Comparison of ENCODE assay signal across 21 cellular contexts in genomic region chr16:4077083-4077714, GRCh38. TPM values are rescaled to one million over a fixed set of nuclear protein-coding genes. Genes with fewer than 3 reads are reported as not detected.
DNase-seq lines count a peak whose midpoint lies in the region; ATAC-seq and TF ChIP-seq lines count a peak whose summit lies in the region.
"Had no signal": no experiment of that assay in that cellular context is flagged by ENCODE, and none has a peak within 500 bp of the region (broad histone marks: within the 10 kb centered on the region; RNA-seq: fewer than 3 reads in every experiment).

No MANE protein-coding gene starts in this region.

- no peaks in the 10 kb centered on the region for H3K9me3 Mint-ChIP-seq in CD4-positive, alpha-beta memory T cell
- no peaks in the 10 kb centered on the region for H3K9me3 Mint-ChIP-seq in activated T-helper 1 cell treated with anti-CD3 and anti-CD28 coated beads, Interleukin-12 subunit alpha, Interleukin-12 subunit beta, Interleukin-2, Interleukin-4 antibody, amounts not matched to agents 30 ng/mL and 10 ng/mL and 1 ng/mL, durations not matched to agents 14 hours and 24 hours and 36 hours
- H3K9me3 Mint-ChIP-seq in naive thymus-derived CD4-positive, alpha-beta T cell = no peaks in the 10 kb centered on the region

- H3K4me1 ChIP-seq in CD4-positive, alpha-beta memory T cell (ENCODE audit: insufficient read depth, low read length) = peaks cover 16% of the 10 kb centered on the region
- peaks cover 0 to 18% of the 10 kb centered on the region in 2 donors for H3K4me1 ChIP-seq in naive thymus-derived CD4-positive, alpha-beta T cell (ENCODE audit: control insufficient read depth in 2 of 2, insufficient read depth in 2 of 2, low read length in 2 of 2)
- H3K4me1 ChIP-seq in suprapubic skin = peaks cover 5% of the 10 kb centered on the region
- peaks cover 0 to 13% (median 5%) of the 10 kb centered on the region in 4 donors for H3K4me1 ChIP-seq in stomach
- H3K4me1 ChIP-seq: pancreas had no signal

- CTCF ChIA-PET in CD4-positive, alpha-beta memory T cell (lab: Charles Lee; ENCODE audit: partially characterized antibody) = interaction anchor here (1.2 to 1.3 kb wide), 2 partner anchors 9 to 11 kb away, joined by 3 read pairs; no protein-coding TSS in a partner anchor
- CTCF ChIA-PET in naive thymus-derived CD4-positive, alpha-beta T cell (lab: Charles Lee) = no interaction called here

- ATAC-seq in naive thymus-derived CD4-positive, alpha-beta T cell = peak; percentile 54
- ATAC-seq: pancreas had no signal

- no peaks in the 10 kb centered on the region for H3K27me3 ChIP-seq in CD4-positive, alpha-beta memory T cell (ENCODE audit: insufficient read depth, low read length)
- H3K27me3 ChIP-seq in naive thymus-derived CD4-positive, alpha-beta T cell (ENCODE audit: control insufficient read depth in 2 of 2, insufficient read depth in 2 of 2, low read length in 2 of 2) = no peaks in the 10 kb centered on the region
- no peaks in the 10 kb centered on the region for H3K27me3 ChIP-seq in suprapubic skin
- H3K27me3 ChIP-seq in stomach = no peaks in the 10 kb centered on the region
- H3K27me3 ChIP-seq: pancreas had no signal

- WGBS in suprapubic skin = 75% methylated on average over 8 of the region's 8 CpGs
- 78 to 85% (median 82%) methylated on average over 8 of the region's 8 CpGs for WGBS in stomach, 5 donors

- no peak for TF ChIP-seq EP300 in suprapubic skin (IDR thresholded peaks at IDR 0.05)
- no peak for TF ChIP-seq EP300 in stomach (IDR thresholded peaks at IDR 0.05)

- H3K4me3 Mint-ChIP-seq in CD4-positive, alpha-beta memory T cell = no peak overlapping the region
- H3K4me3 Mint-ChIP-seq in activated T-helper 1 cell treated with anti-CD3 and anti-CD28 coated beads, Interleukin-12 subunit alpha, Interleukin-12 subunit beta, Interleukin-2, Interleukin-4 antibody, amounts not matched to agents 30 ng/mL and 10 ng/mL and 1 ng/mL, durations not matched to agents 14 hours and 24 hours and 36 hours = peak overlapping the region; percentile 53
- peak overlapping the region in 6 of 10 donors; percentile 6 to 67 (median 56) for H3K4me3 Mint-ChIP-seq in naive thymus-derived CD4-positive, alpha-beta T cell
- H3K4me3 Mint-ChIP-seq: activated B cell treated with CpG ODN at 0.5 μM for 24 hours, mesothelial cell of epicardium, nephron had no signal

- TF ChIP-seq CTCF in GM20000 (IDR thresholded peaks at IDR 0.05; ENCODE audit: extremely low read depth, missing control alignments) (no peak), suprapubic skin (IDR thresholded peaks at IDR 0.05) (no peak), stomach (IDR thresholded peaks at IDR 0.05) (no peak)

- no peaks in the 10 kb centered on the region for H3K27me3 Mint-ChIP-seq in CD4-positive, alpha-beta memory T cell
- no peaks in the 10 kb centered on the region for H3K27me3 Mint-ChIP-seq in activated T-helper 1 cell treated with anti-CD3 and anti-CD28 coated beads, Interleukin-12 subunit alpha, Interleukin-12 subunit beta, Interleukin-2, Interleukin-4 antibody, amounts not matched to agents 30 ng/mL and 10 ng/mL and 1 ng/mL, durations not matched to agents 14 hours and 24 hours and 36 hours (ENCODE audit: insufficient read depth)
- H3K27me3 Mint-ChIP-seq in naive thymus-derived CD4-positive, alpha-beta T cell = no peaks in the 10 kb centered on the region

- peaks cover 0 to 7% of the 10 kb centered on the region in 2 donors for H3K36me3 Mint-ChIP-seq in CD4-positive, alpha-beta memory T cell
- H3K36me3 Mint-ChIP-seq in activated T-helper 1 cell treated with anti-CD3 and anti-CD28 coated beads, Interleukin-12 subunit alpha, Interleukin-12 subunit beta, Interleukin-2, Interleukin-4 antibody, amounts not matched to agents 30 ng/mL and 10 ng/mL and 1 ng/mL, durations not matched to agents 14 hours and 24 hours and 36 hours (ENCODE audit: low read depth) = no peaks in the 10 kb centered on the region
- peaks cover 0 to 15% (median 0%) of the 10 kb centered on the region in 5 donors for H3K36me3 Mint-ChIP-seq in naive thymus-derived CD4-positive, alpha-beta T cell

- H3K27ac ChIP-seq in CD4-positive, alpha-beta memory T cell (ENCODE audit: low read depth, low read length) = no peak overlapping the region
- H3K27ac ChIP-seq in naive thymus-derived CD4-positive, alpha-beta T cell (ENCODE audit: low read depth, low read length) = no peak overlapping the region
- H3K27ac ChIP-seq in suprapubic skin = no peak overlapping the region
- H3K27ac ChIP-seq in stomach = no peak overlapping the region
- H3K27ac ChIP-seq: pancreas, RWPE1 had no signal

- peak; percentile 15 for DNase-seq in activated CD4-positive, alpha-beta T cell treated with anti-CD3 and anti-CD28 coated beads for 48 hours
- no peak for DNase-seq in activated CD4-positive, alpha-beta T cell treated with anti-CD3 and anti-CD28 coated beads, Interleukin-2, amount 50 U/mL, for 48 hours
- no peak for DNase-seq in CD4-positive, alpha-beta memory T cell
- DNase-seq in activated T-helper 1 cell treated with anti-CD3 and anti-CD28 coated beads, Interleukin-12 subunit alpha, Interleukin-12 subunit beta, Interleukin-2, Interleukin-4 antibody, amounts not matched to agents 30 ng/mL and 10 ng/mL and 1 ng/mL, durations not matched to agents 14 hours and 24 hours and 36 hours (ENCODE audit: low spot score) = no peak
- peak in 6 of 9 donors; percentile 2 to 41 (median 22) for DNase-seq in naive thymus-derived CD4-positive, alpha-beta T cell
- DNase-seq in GM20000 (ENCODE audit: low spot score) (no peak), suprapubic skin (ENCODE audit: low spot score in 2 of 2) (no peak), stomach (no peak)
- DNase-seq: activated B cell treated with CpG ODN at 0.5 μM for 24 hours, activated gamma-delta T cell treated with Interleukin-2 at 50 U/mL for 16 hours, EL, H7, Kasumi-1, NCI-H1048, NCI-H2081 treated with DMSO at 0.1 percent for 48 hours, NCI-H510A, pancreas, SK-N-SH had no signal

- no peaks in the 10 kb centered on the region for H3K9me3 ChIP-seq in CD4-positive, alpha-beta memory T cell (ENCODE audit: control insufficient read depth in 1 of 2, low read length in 2 of 2)
- no peaks in the 10 kb centered on the region for H3K9me3 ChIP-seq in naive thymus-derived CD4-positive, alpha-beta T cell (ENCODE audit: control insufficient read depth in 2 of 3, low read length in 3 of 3)
- H3K9me3 ChIP-seq in suprapubic skin (no peaks in the 10 kb centered on the region), stomach (no peaks in the 10 kb centered on the region)
- H3K9me3 ChIP-seq: pancreas, SK-N-SH had no signal

- POLR2A ChIA-PET in CD4-positive, alpha-beta memory T cell (lab: Charles Lee; ENCODE audit: partially characterized antibody) = no interaction called here
- POLR2A ChIA-PET in naive thymus-derived CD4-positive, alpha-beta T cell (lab: Charles Lee) = no interaction called here

- H3K27ac Mint-ChIP-seq in CD4-positive, alpha-beta memory T cell = peak overlapping the region in 4 of 7 donors; percentile 12 to 58 (median 52)
- peak overlapping the region; percentile 1 for H3K27ac Mint-ChIP-seq in activated T-helper 1 cell treated with anti-CD3 and anti-CD28 coated beads, Interleukin-12 subunit alpha, Interleukin-12 subunit beta, Interleukin-2, Interleukin-4 antibody, amounts not matched to agents 30 ng/mL and 10 ng/mL and 1 ng/mL, durations not matched to agents 14 hours and 24 hours and 36 hours
- H3K27ac Mint-ChIP-seq in naive thymus-derived CD4-positive, alpha-beta T cell = peak overlapping the region in 8 of 9 donors; percentile 5 to 86 (median 48)
- H3K27ac Mint-ChIP-seq: activated B cell treated with CpG ODN at 0.5 μM for 24 hours, mesothelial cell of epicardium, nephron had no signal

- no peak for TF ChIP-seq POLR2A in suprapubic skin (IDR thresholded peaks at IDR 0.05)
- TF ChIP-seq POLR2A in stomach (IDR thresholded peaks at IDR 0.05) = no peak

- no peaks in the 10 kb centered on the region for H3K36me3 ChIP-seq in CD4-positive, alpha-beta memory T cell (ENCODE audit: insufficient read depth, low read length)
- no peaks in the 10 kb centered on the region for H3K36me3 ChIP-seq in naive thymus-derived CD4-positive, alpha-beta T cell (ENCODE audit: control insufficient read depth in 2 of 3, insufficient read depth in 3 of 3, low read length in 3 of 3)
- no peaks in the 10 kb centered on the region for H3K36me3 ChIP-seq in suprapubic skin
- peaks cover 0 to 4% (median 0%) of the 10 kb centered on the region in 4 donors for H3K36me3 ChIP-seq in stomach
- H3K36me3 ChIP-seq: pancreas had no signal

- H3K4me1 Mint-ChIP-seq in CD4-positive, alpha-beta memory T cell = peaks cover 9 to 22% (median 18%) of the 10 kb centered on the region in 4 donors
- H3K4me1 Mint-ChIP-seq in activated T-helper 1 cell treated with anti-CD3 and anti-CD28 coated beads, Interleukin-12 subunit alpha, Interleukin-12 subunit beta, Interleukin-2, Interleukin-4 antibody, amounts not matched to agents 30 ng/mL and 10 ng/mL and 1 ng/mL, durations not matched to agents 14 hours and 24 hours and 36 hours (ENCODE audit: low read depth) = peaks cover 43% of the 10 kb centered on the region
- H3K4me1 Mint-ChIP-seq in naive thymus-derived CD4-positive, alpha-beta T cell = peaks cover 8 to 44% (median 33%) of the 10 kb centered on the region in 7 donors
- H3K4me1 Mint-ChIP-seq: activated B cell treated with CpG ODN at 0.5 μM for 24 hours had no signal

- intact Hi-C loops in CD4-positive, alpha-beta memory T cell (cut with micrococcal nuclease) = no loop called here
- intact Hi-C loops in activated T-helper 1 cell treated with anti-CD3 and anti-CD28 coated beads, Interleukin-12 subunit alpha, Interleukin-12 subunit beta, Interleukin-2, Interleukin-4 antibody, amounts not matched to agents 30 ng/mL and 10 ng/mL and 1 ng/mL, durations not matched to agents 14 hours and 24 hours and 36 hours (cut with micrococcal nuclease) = no loop called here
- intact Hi-C loops in naive thymus-derived CD4-positive, alpha-beta T cell (cut with micrococcal nuclease) = no loop called here
- intact Hi-C loops in stomach (cut with DNase I; ENCODE audit: low total_unique reads) = no loop called here

- no peak overlapping the region for H3K4me3 ChIP-seq in CD4-positive, alpha-beta memory T cell (ENCODE audit: low read length in 2 of 2)
- H3K4me3 ChIP-seq in naive thymus-derived CD4-positive, alpha-beta T cell (ENCODE audit: low read length) = no peak overlapping the region
- H3K4me3 ChIP-seq in suprapubic skin (no peak overlapping the region), stomach (no peak overlapping the region)
- H3K4me3 ChIP-seq: pancreas had no signal

RNA-seq across cellular contexts. Expression of gene ADCY9, which starts 39.0 kb away (rescaled TPM):
- 1 to 10 TPM; 7.8 to 8.1 TPM for total RNA-seq in CD4-positive, alpha-beta memory T cell
- 1 to 10 TPM in 1 of 2 donors, under 1 TPM in 1; 0.26 to 1.3 TPM for polyA plus RNA-seq in CD4-positive, alpha-beta memory T cell
- total RNA-seq in activated T-helper 1 cell treated with anti-CD3 and anti-CD28 coated beads, Interleukin-12 subunit alpha, Interleukin-12 subunit beta, Interleukin-2, Interleukin-4 antibody, amounts not matched to agents 30 ng/mL and 10 ng/mL and 1 ng/mL, durations not matched to agents 14 hours and 24 hours and 36 hours = 9.4 and 9.7 TPM in 2 replicates
- total RNA-seq in naive thymus-derived CD4-positive, alpha-beta T cell = 10 to 100 TPM in 2 of 5 experiments, 1 to 10 TPM in 3; 3.9 to 14.3 (median 5.6) TPM
- under 1 TPM; 0.46 to 0.47 TPM for polyA plus RNA-seq in naive thymus-derived CD4-positive, alpha-beta T cell
- total RNA-seq in suprapubic skin = 10 to 100 TPM; 21.5 to 27.2 (median 26.4) TPM
- total RNA-seq in stomach = 10 to 100 TPM; 12.1 to 55.0 (median 15.8) TPM
- polyA plus RNA-seq in stomach = 1 to 10 TPM; 1.7 to 2.7 (median 2.5) TPM

Comparison
In these comparisons a context has a peak if more than half of its experiments do, and no peak if none do; other contexts are left out.
1. DNase-seq: peak in activated CD4-positive, alpha-beta T cell treated with anti-CD3 and anti-CD28 coated beads for 48 hours (single experiment) and naive thymus-derived CD4-positive, alpha-beta T cell (6 of 9); none in activated CD4-positive, alpha-beta T cell treated with anti-CD3 and anti-CD28 coated beads, Interleukin-2, amount 50 U/mL, for 48 hours (0 of 2), CD4-positive, alpha-beta memory T cell (0 of 5), activated T-helper 1 cell treated with anti-CD3 and anti-CD28 coated beads, Interleukin-12 subunit alpha, Interleukin-12 subunit beta, Interleukin-2, Interleukin-4 antibody, amounts not matched to agents 30 ng/mL and 10 ng/mL and 1 ng/mL, durations not matched to agents 14 hours and 24 hours and 36 hours (single experiment), GM20000 (single experiment), suprapubic skin (0 of 2) and stomach (single experiment).
2. H3K27ac Mint-ChIP-seq: peak in every context shown above with its lines; median percentile 52 in CD4-positive, alpha-beta memory T cell; 48 in naive thymus-derived CD4-positive, alpha-beta T cell; 1 in activated T-helper 1 cell treated with anti-CD3 and anti-CD28 coated beads, Interleukin-12 subunit alpha, Interleukin-12 subunit beta, Interleukin-2, Interleukin-4 antibody, amounts not matched to agents 30 ng/mL and 10 ng/mL and 1 ng/mL, durations not matched to agents 14 hours and 24 hours and 36 hours.
3. H3K4me3 Mint-ChIP-seq: peak in activated T-helper 1 cell treated with anti-CD3 and anti-CD28 coated beads, Interleukin-12 subunit alpha, Interleukin-12 subunit beta, Interleukin-2, Interleukin-4 antibody, amounts not matched to agents 30 ng/mL and 10 ng/mL and 1 ng/mL, durations not matched to agents 14 hours and 24 hours and 36 hours (single experiment) and naive thymus-derived CD4-positive, alpha-beta T cell (6 of 10); none in CD4-positive, alpha-beta memory T cell (0 of 8).